20 cellular contexts compared by ENCODE assay signal in genomic region chr2:216181953-216182352, GRCh38.
DNase-seq lines count a peak whose midpoint lies in the region; ATAC-seq, FAIRE-seq and TF ChIP-seq lines count a peak whose summit lies in the region.
"Had no signal": no experiment of that assay in that cellular context is flagged by ENCODE, and none has a peak within 500 bp of the region (broad histone marks: within the 10 kb centered on the region; RNA-seq: fewer than 3 reads in every experiment).

No MANE protein-coding gene starts in this region.

- H3K27me3 Mint-ChIP-seq in activated CD4-positive, alpha-beta T cell treated with anti-CD3 and anti-CD28 coated beads for 36 hours, result no peaks in the 10 kb centered on the region
- no peaks in the 10 kb centered on the region for H3K27me3 Mint-ChIP-seq in activated CD8-positive, alpha-beta T cell treated with anti-CD3 and anti-CD28 coated beads, Interleukin-2, amount 10 ng/mL, durations not matched to agents 7 days and 5 days (ENCODE audit: low read depth)
- no peaks in the 10 kb centered on the region for H3K27me3 Mint-ChIP-seq in nephron progenitor cell (ENCODE audit: low read depth, poor library complexity)
- H3K27me3 Mint-ChIP-seq: activated CD4-positive, alpha-beta T cell treated with anti-CD3 and anti-CD28 coated beads, Interleukin-2, amount 10 ng/mL, durations not matched to agents 7 days and 5 days had no signal

- H3K27ac ChIP-seq in left lung, result peak overlapping the region in 1 of 2 donors; percentile 60
- H3K27ac ChIP-seq: A549, cardiac muscle cell, SJCRH30, transverse colon had no signal

- peak; percentile 15 for FAIRE-seq in GM18507 (lab: Jason Lieb, UNC)
- FAIRE-seq: A549 had no signal

- no peak overlapping the region for H3K4me3 Mint-ChIP-seq in activated CD4-positive, alpha-beta T cell treated with anti-CD3 and anti-CD28 coated beads for 36 hours
- no peak overlapping the region for H3K4me3 Mint-ChIP-seq in activated CD8-positive, alpha-beta T cell treated with anti-CD3 and anti-CD28 coated beads, Interleukin-2, amount 10 ng/mL, durations not matched to agents 7 days and 5 days
- H3K4me3 Mint-ChIP-seq in nephron progenitor cell, result no peak overlapping the region
- H3K4me3 Mint-ChIP-seq: activated CD4-positive, alpha-beta T cell treated with anti-CD3 and anti-CD28 coated beads, Interleukin-2, amount 10 ng/mL, durations not matched to agents 7 days and 5 days; nephron had no signal

- peaks cover 72% of the 10 kb centered on the region for H3K36me3 Mint-ChIP-seq in activated CD4-positive, alpha-beta T cell treated with anti-CD3 and anti-CD28 coated beads for 36 hours (ENCODE audit: low read depth)
- H3K36me3 Mint-ChIP-seq in activated CD8-positive, alpha-beta T cell treated with anti-CD3 and anti-CD28 coated beads, Interleukin-2, amount 10 ng/mL, durations not matched to agents 7 days and 5 days (ENCODE audit: low read depth), result peaks cover 68% of the 10 kb centered on the region
- H3K36me3 Mint-ChIP-seq in nephron progenitor cell (ENCODE audit: low read depth), result peaks cover 68% of the 10 kb centered on the region

- intact Hi-C loops in activated CD4-positive, alpha-beta T cell treated with anti-CD3 and anti-CD28 coated beads for 36 hours (cut with DNase I, micrococcal nuclease), result no loop called here
- intact Hi-C loops in left lung (cut with DNase I), result no loop called here

- POLR2A ChIA-PET in activated CD4-positive, alpha-beta T cell treated with anti-CD3 and anti-CD28 coated beads for 36 hours (lab: Charles Lee), result no interaction called here
- POLR2A ChIA-PET in activated CD8-positive, alpha-beta T cell treated with anti-CD3 and anti-CD28 coated beads, Interleukin-2, amount 10 ng/mL, durations not matched to agents 7 days and 5 days (lab: Charles Lee), result no interaction called here

- no peak overlapping the region for H3K4me3 ChIP-seq in left lung
- H3K4me3 ChIP-seq: A549, cardiac muscle cell, SJCRH30, spleen, transverse colon had no signal

- no peaks in the 10 kb centered on the region for H3K9me3 Mint-ChIP-seq in activated CD4-positive, alpha-beta T cell treated with anti-CD3 and anti-CD28 coated beads for 36 hours (ENCODE audit: low read depth)
- H3K9me3 Mint-ChIP-seq in activated CD8-positive, alpha-beta T cell treated with anti-CD3 and anti-CD28 coated beads, Interleukin-2, amount 10 ng/mL, durations not matched to agents 7 days and 5 days (ENCODE audit: insufficient read depth), result no peaks in the 10 kb centered on the region
- no peaks in the 10 kb centered on the region for H3K9me3 Mint-ChIP-seq in nephron progenitor cell
- H3K9me3 Mint-ChIP-seq: activated CD4-positive, alpha-beta T cell treated with anti-CD3 and anti-CD28 coated beads, Interleukin-2, amount 10 ng/mL, durations not matched to agents 7 days and 5 days; nephron had no signal

- CTCF ChIA-PET in activated CD4-positive, alpha-beta T cell treated with anti-CD3 and anti-CD28 coated beads for 36 hours (lab: Charles Lee), result interaction anchor here (1.0 kb wide), 1 partner anchor 164 kb away, joined by 3 read pairs; no protein-coding TSS in a partner anchor
- CTCF ChIA-PET in activated CD8-positive, alpha-beta T cell treated with anti-CD3 and anti-CD28 coated beads, Interleukin-2, amount 10 ng/mL, durations not matched to agents 7 days and 5 days (lab: Charles Lee), result interaction anchor here (1.1 to 2.0 kb wide), 2 partner anchors 13 to 222 kb away, joined by 3 to 5 read pairs; no protein-coding TSS in a partner anchor

- H3K36me3 ChIP-seq in left lung, result peaks cover 0 to 35% of the 10 kb centered on the region in 2 donors

- no peak for DNase-seq in activated CD4-positive, alpha-beta T cell treated with anti-CD3 and anti-CD28 coated beads for 36 hours
- no peak for DNase-seq in activated CD4-positive, alpha-beta T cell treated with anti-CD3 and anti-CD28 coated beads for 4 hours
- DNase-seq in GM18507 (ENCODE audit: extremely low spot score, insufficient read length, low read depth), result no peak
- no peak for DNase-seq in activated CD8-positive, alpha-beta T cell treated with anti-CD3 and anti-CD28 coated beads, Interleukin-2, amount 10 ng/mL, durations not matched to agents 7 days and 5 days
- DNase-seq in nephron progenitor cell, result no peak
- no peak for DNase-seq in activated CD4-positive, CD25-positive, alpha-beta regulatory T cell (lab: John Stamatoyannopoulos, UW)
- DNase-seq in left lung, result no peak
- no peak for DNase-seq in medulla oblongata (ENCODE audit: extremely low spot score)
- DNase-seq: activated CD4-positive, alpha-beta T cell treated with anti-CD3 and anti-CD28 coated beads, Interleukin-2, amount 10 ng/mL, durations not matched to agents 7 days and 5 days; effector CD4-positive, alpha-beta T cell; head of caudate nucleus; IMR-90; NCI-H2029 treated with DMSO at 0.1 percent for 48 hours; NCI-H524 treated with DMSO at 0.1 percent for 48 hours; SJCRH30; spleen; transverse colon had no signal

- H3K4me1 ChIP-seq in left lung, result peaks cover 0 to 18% of the 10 kb centered on the region in 2 donors
- H3K4me1 ChIP-seq: A549, SJCRH30 had no signal

- no peaks in the 10 kb centered on the region for H3K9me3 ChIP-seq in left lung
- H3K9me3 ChIP-seq: A549, SJCRH30, spleen, transverse colon had no signal

- TF ChIP-seq CTCF in nephron progenitor cell (IDR thresholded peaks at IDR 0.05), result no peak
- TF ChIP-seq CTCF in left lung (IDR thresholded peaks at IDR 0.05), result no peak

- peak; percentile 65 for ATAC-seq in activated CD4-positive, alpha-beta T cell treated with anti-CD3 and anti-CD28 coated beads for 36 hours
- ATAC-seq in activated CD8-positive, alpha-beta T cell treated with anti-CD3 and anti-CD28 coated beads, Interleukin-2, amount 10 ng/mL, durations not matched to agents 7 days and 5 days, result no peak
- ATAC-seq in left lung, result no peak
- ATAC-seq: A549 had no signal

- peak overlapping the region; percentile 56 for H3K27ac Mint-ChIP-seq in activated CD4-positive, alpha-beta T cell treated with anti-CD3 and anti-CD28 coated beads for 36 hours
- peak overlapping the region; percentile 70 for H3K27ac Mint-ChIP-seq in activated CD8-positive, alpha-beta T cell treated with anti-CD3 and anti-CD28 coated beads, Interleukin-2, amount 10 ng/mL, durations not matched to agents 7 days and 5 days
- H3K27ac Mint-ChIP-seq in nephron progenitor cell, result peak overlapping the region; percentile 12
- H3K27ac Mint-ChIP-seq: activated CD4-positive, alpha-beta T cell treated with anti-CD3 and anti-CD28 coated beads, Interleukin-2, amount 10 ng/mL, durations not matched to agents 7 days and 5 days; nephron had no signal

- H3K27me3 ChIP-seq in left lung, result no peaks in the 10 kb centered on the region
- H3K27me3 ChIP-seq: cardiac muscle cell, SJCRH30, spleen, transverse colon had no signal

- peaks cover 70% of the 10 kb centered on the region for H3K4me1 Mint-ChIP-seq in activated CD4-positive, alpha-beta T cell treated with anti-CD3 and anti-CD28 coated beads for 36 hours
- peaks cover 34% of the 10 kb centered on the region for H3K4me1 Mint-ChIP-seq in activated CD8-positive, alpha-beta T cell treated with anti-CD3 and anti-CD28 coated beads, Interleukin-2, amount 10 ng/mL, durations not matched to agents 7 days and 5 days (ENCODE audit: low read depth)
- peaks cover 36% of the 10 kb centered on the region for H3K4me1 Mint-ChIP-seq in nephron progenitor cell

Comparison
In these comparisons a context has a peak if more than half of its experiments do, and no peak if none do; other contexts are left out.
1. H3K27ac Mint-ChIP-seq: peak in every context shown above with its lines; median percentile 70 in activated CD8-positive, alpha-beta T cell treated with anti-CD3 and anti-CD28 coated beads, Interleukin-2, amount 10 ng/mL, durations not matched to agents 7 days and 5 days; 56 in activated CD4-positive, alpha-beta T cell treated with anti-CD3 and anti-CD28 coated beads for 36 hours; 12 in nephron progenitor cell.